ENCODE assay signal across 16 cellular contexts in genomic region chr10:12711344-12711708, GRCh38.
A peak's percentile ranks its signal among the peaks of the same experiment; 100 is the strongest.
DNase-seq lines count a peak whose midpoint lies in the region; ATAC-seq and TF ChIP-seq lines count a peak whose summit lies in the region.
"Had no signal": no experiment of that assay in that cellular context is flagged by ENCODE, and none has a peak within 500 bp of the region (broad histone marks: within the 10 kb centered on the region; RNA-seq: fewer than 3 reads in every experiment).

No MANE protein-coding gene starts in this region.

- H3K9me2 ChIP-seq in SK-N-SH: no peaks in the 10 kb centered on the region

- no peaks in the 10 kb centered on the region for H3K36me3 Mint-ChIP-seq in Caco-2 (ENCODE audit: insufficient read depth, unreplicated experiment)
- H3K36me3 Mint-ChIP-seq in activated T-helper 1 cell treated with anti-CD3 and anti-CD28 coated beads, Interleukin-12 subunit alpha, Interleukin-12 subunit beta, Interleukin-2, Interleukin-4 antibody, amounts not matched to agents 30 ng/mL and 10 ng/mL and 1 ng/mL, durations not matched to agents 14 hours and 24 hours and 36 hours (ENCODE audit: low read depth): no peaks in the 10 kb centered on the region
- no peaks in the 10 kb centered on the region for H3K36me3 Mint-ChIP-seq in natural killer cell treated with Interleukin-12 subunit alpha and Interleukin-12 subunit beta and Interleukin-15 and Interleukin-18, amount 100 ng/mL, for 72 hours
- H3K36me3 Mint-ChIP-seq: CD4-positive, CD25-positive, alpha-beta regulatory T cell; immature natural killer cell had no signal

- peak overlapping the region in 1 of 2 experiments; percentile 18; a peak in 1 of 4 replicates for H3K4me3 ChIP-seq in SK-N-SH (ENCODE audit: low read depth in 2 of 2, low read length in 1 of 2)
- no peak overlapping the region for H3K4me3 ChIP-seq in Caco-2 (ENCODE audit: low read depth, low read length)
- no peak overlapping the region for H3K4me3 ChIP-seq in mesendoderm (ENCODE audit: low read length)
- H3K4me3 ChIP-seq: heart left ventricle, SJSA1, thoracic aorta had no signal

- no peaks in the 10 kb centered on the region for H3K79me1 ChIP-seq in mesendoderm (ENCODE audit: low read length)

- DNase-seq in SK-N-SH (no peak), Caco-2 (no peak), mesendoderm (no peak)
- no peak for DNase-seq in activated T-helper 1 cell treated with anti-CD3 and anti-CD28 coated beads, Interleukin-12 subunit alpha, Interleukin-12 subunit beta, Interleukin-2, Interleukin-4 antibody, amounts not matched to agents 30 ng/mL and 10 ng/mL and 1 ng/mL, durations not matched to agents 14 hours and 24 hours and 36 hours (ENCODE audit: low spot score)
- no peak for DNase-seq in natural killer cell treated with Interleukin-12 subunit alpha and Interleukin-12 subunit beta and Interleukin-15 and Interleukin-18, amount 100 ng/mL, for 72 hours (ENCODE audit: low spot score)
- DNase-seq: activated gamma-delta T cell had no signal

- no peaks in the 10 kb centered on the region for H3K79me2 ChIP-seq in SK-N-SH (ENCODE audit: insufficient read depth)
- H3K79me2 ChIP-seq in mesendoderm (ENCODE audit: control insufficient read depth, insufficient read depth, low read length): no peaks in the 10 kb centered on the region
- H3K79me2 ChIP-seq: parathyroid adenoma had no signal

- no peak overlapping the region for H2BK15ac ChIP-seq in mesendoderm (replicated peaks; ENCODE audit: low read depth)

- H4K8ac ChIP-seq in mesendoderm (ENCODE audit: low read depth, low read length): no peak overlapping the region

- H3K4me1 ChIP-seq in SK-N-SH (ENCODE audit: control insufficient read depth in 1 of 2, insufficient read depth in 2 of 2, low read depth in 1 of 2, low read length in 1 of 2): peaks cover 15 to 43% of the 10 kb centered on the region in 2 experiments
- H3K4me1 ChIP-seq in Caco-2: peaks cover 26% of the 10 kb centered on the region
- no peaks in the 10 kb centered on the region for H3K4me1 ChIP-seq in mesendoderm (ENCODE audit: control insufficient read depth, low read depth, low read length)
- H3K4me1 ChIP-seq: parathyroid adenoma had no signal

- H3K4me2 ChIP-seq in SK-N-SH: peak overlapping the region; percentile 7; the same call in 1 of the 2 replicates
- H3K4me2 ChIP-seq in mesendoderm (ENCODE audit: low read length): no peak overlapping the region

- H3K9me3 ChIP-seq in SK-N-SH: no peaks in the 10 kb centered on the region
- no peaks in the 10 kb centered on the region for H3K9me3 ChIP-seq in Caco-2
- H3K9me3 ChIP-seq: heart left ventricle, SJSA1, thoracic aorta had no signal

- BruUV-seq in Caco-2 (replicated peaks; lab: Mats Ljungman, UMichigan): no TSS peak

- peaks cover 34% of the 10 kb centered on the region for H3K4me1 Mint-ChIP-seq in Caco-2 (ENCODE audit: low read depth, unreplicated experiment)
- H3K4me1 Mint-ChIP-seq in activated T-helper 1 cell treated with anti-CD3 and anti-CD28 coated beads, Interleukin-12 subunit alpha, Interleukin-12 subunit beta, Interleukin-2, Interleukin-4 antibody, amounts not matched to agents 30 ng/mL and 10 ng/mL and 1 ng/mL, durations not matched to agents 14 hours and 24 hours and 36 hours (ENCODE audit: low read depth): peaks cover 65% of the 10 kb centered on the region
- H3K4me1 Mint-ChIP-seq in natural killer cell treated with Interleukin-12 subunit alpha and Interleukin-12 subunit beta and Interleukin-15 and Interleukin-18, amount 100 ng/mL, for 72 hours (ENCODE audit: low read depth in 2 of 2): peaks cover 46 to 51% of the 10 kb centered on the region in 2 donors

- peaks cover 34% of the 10 kb centered on the region for H3F3A ChIP-seq in SK-N-SH (replicated peaks; ENCODE audit: insufficient read depth)

- no peaks in the 10 kb centered on the region for H3K9me3 Mint-ChIP-seq in Caco-2 (ENCODE audit: unreplicated experiment)
- H3K9me3 Mint-ChIP-seq in activated T-helper 1 cell treated with anti-CD3 and anti-CD28 coated beads, Interleukin-12 subunit alpha, Interleukin-12 subunit beta, Interleukin-2, Interleukin-4 antibody, amounts not matched to agents 30 ng/mL and 10 ng/mL and 1 ng/mL, durations not matched to agents 14 hours and 24 hours and 36 hours: no peaks in the 10 kb centered on the region
- H3K9me3 Mint-ChIP-seq in natural killer cell treated with Interleukin-12 subunit alpha and Interleukin-12 subunit beta and Interleukin-15 and Interleukin-18, amount 100 ng/mL, for 72 hours: no peaks in the 10 kb centered on the region
- H3K9me3 Mint-ChIP-seq: CD4-positive, CD25-positive, alpha-beta regulatory T cell; effector memory CD8-positive, alpha-beta T cell; immature natural killer cell had no signal

- H2AFZ ChIP-seq in SK-N-SH (ENCODE audit: low read depth): no peak overlapping the region; the same call in 1 of the 2 replicates
- H2AFZ ChIP-seq: parathyroid adenoma had no signal

- TF ChIP-seq EP300 in SK-N-SH (IDR thresholded peaks at IDR 0.05; ENCODE audit: borderline replicate concordance in 1 of 2, low read depth in 1 of 2, low read length in 1 of 2): no peak

- CTCF ChIA-PET in SK-N-SH (lab: Yijun Ruan, JAX) (interaction anchor here (0.7 to 9.8 kb wide), 36 partner anchors 8 to 495 kb away, joined by 3 to 111 read pairs (median 4); partner anchors contain the start of gene OPTN), Caco-2 (lab: Charles Lee) (interaction anchor here (0.9 to 1.1 kb wide), 3 partner anchors 12 to 447 kb away, joined by 3 to 4 read pairs (median 3); no protein-coding TSS in a partner anchor)

- no peak for ATAC-seq in SK-N-SH treated with all-trans-retinoic acid at 6 μM for 48 hours
- no peak for ATAC-seq in natural killer cell treated with Interleukin-12 subunit alpha and Interleukin-12 subunit beta and Interleukin-15 and Interleukin-18, amount 100 ng/mL, for 72 hours
- ATAC-seq in HG02885 (IDR thresholded peaks at IDR 0.05; ENCODE audit: poor library complexity, unreplicated experiment): no peak
- ATAC-seq in GM21528 (IDR thresholded peaks at IDR 0.05; ENCODE audit: low FRiP score, unreplicated experiment): no peak

- H3K27ac Mint-ChIP-seq in Caco-2 (ENCODE audit: unreplicated experiment): peak overlapping the region; percentile 91
- H3K27ac Mint-ChIP-seq in activated T-helper 1 cell treated with anti-CD3 and anti-CD28 coated beads, Interleukin-12 subunit alpha, Interleukin-12 subunit beta, Interleukin-2, Interleukin-4 antibody, amounts not matched to agents 30 ng/mL and 10 ng/mL and 1 ng/mL, durations not matched to agents 14 hours and 24 hours and 36 hours: peak overlapping the region; percentile 76
- peak overlapping the region; percentile 75 to 90 for H3K27ac Mint-ChIP-seq in natural killer cell treated with Interleukin-12 subunit alpha and Interleukin-12 subunit beta and Interleukin-15 and Interleukin-18, amount 100 ng/mL, for 72 hours
- H3K27ac Mint-ChIP-seq: effector memory CD8-positive, alpha-beta T cell; immature natural killer cell had no signal

- H3K23ac ChIP-seq in mesendoderm (ENCODE audit: low read length): no peak overlapping the region

- no peak overlapping the region for H2BK120ac ChIP-seq in mesendoderm (ENCODE audit: low read depth, low read length)

- POLR2A ChIA-PET in SK-N-SH (lab: Yijun Ruan, JAX) (no interaction called here), Caco-2 (lab: Charles Lee) (interaction anchor here (0.5 kb wide), 1 partner anchor 479 kb away, joined by 4 read pairs; no protein-coding TSS in a partner anchor)

- H3K9ac ChIP-seq in SK-N-SH: no peak overlapping the region
- H3K9ac ChIP-seq in mesendoderm (ENCODE audit: low read length): no peak overlapping the region
- H3K9ac ChIP-seq: parathyroid adenoma had no signal

- intact Hi-C loops in Caco-2 (cut with micrococcal nuclease; ENCODE audit: unreplicated experiment): loop anchor here (1.0 to 5.0 kb wide), 4 partner anchors 55 to 499 kb away; no protein-coding TSS in a partner anchor
- intact Hi-C loops in activated T-helper 1 cell treated with anti-CD3 and anti-CD28 coated beads, Interleukin-12 subunit alpha, Interleukin-12 subunit beta, Interleukin-2, Interleukin-4 antibody, amounts not matched to agents 30 ng/mL and 10 ng/mL and 1 ng/mL, durations not matched to agents 14 hours and 24 hours and 36 hours (cut with micrococcal nuclease): loop anchor here (1.0 to 10.0 kb wide), 17 partner anchors 9 to 647 kb away; partner anchors contain the start of genes CAMK1D, DHTKD1 and NUDT5

- H3K56ac ChIP-seq in mesendoderm (ENCODE audit: low read length): no peak overlapping the region

- no peak overlapping the region for H2AK5ac ChIP-seq in mesendoderm (ENCODE audit: low read length)

- no peak overlapping the region for H4K5ac ChIP-seq in mesendoderm (ENCODE audit: low read length)

- 65% methylated on average over 6 of the region's 6 CpGs for WGBS in SK-N-SH (ENCODE audit: low lambda C conversion rate)
- WGBS in mesendoderm (ENCODE audit: extremely low coverage, insufficient coverage, low lambda C conversion rate): no CpG with 5 or more reads among the region's 6 CpGs

- H3K36me3 ChIP-seq in SK-N-SH (replicated peaks in 1 of 2; ENCODE audit: control insufficient read depth in 1 of 2, insufficient read depth in 2 of 2, low read length in 1 of 2) (no peaks in the 10 kb centered on the region), Caco-2 (ENCODE audit: control insufficient read depth, insufficient read depth, low read length) (no peaks in the 10 kb centered on the region), mesendoderm (ENCODE audit: control insufficient read depth, insufficient read depth, low read length) (no peaks in the 10 kb centered on the region)
- H3K36me3 ChIP-seq: heart left ventricle, SJSA1, thoracic aorta had no signal

- no peaks in the 10 kb centered on the region for H4K20me1 ChIP-seq in SK-N-SH (ENCODE audit: insufficient read depth)

- H3K4ac ChIP-seq in mesendoderm (ENCODE audit: low read depth, low read length): no peak overlapping the region

- TF ChIP-seq CTCF in SK-N-SH (IDR thresholded peaks at IDR 0.05): no peak
- TF ChIP-seq CTCF in Caco-2 (IDR thresholded peaks at IDR 0.05; ENCODE audit: insufficient read depth in 1 of 2, low read depth in 1 of 2, low read length in 1 of 2, severe bottlenecking in 1 of 2, unreplicated experiment in 1 of 2): no peak

- TF ChIP-seq RAD21 in SK-N-SH (IDR thresholded peaks at IDR 0.05; ENCODE audit: low read length): no peak

- H3K18ac ChIP-seq in mesendoderm (ENCODE audit: low read length): no peak overlapping the region

- H3K4me3 Mint-ChIP-seq in Caco-2 (ENCODE audit: unreplicated experiment): peak overlapping the region; percentile 17
- H3K4me3 Mint-ChIP-seq in activated T-helper 1 cell treated with anti-CD3 and anti-CD28 coated beads, Interleukin-12 subunit alpha, Interleukin-12 subunit beta, Interleukin-2, Interleukin-4 antibody, amounts not matched to agents 30 ng/mL and 10 ng/mL and 1 ng/mL, durations not matched to agents 14 hours and 24 hours and 36 hours: no peak overlapping the region
- H3K4me3 Mint-ChIP-seq in natural killer cell treated with Interleukin-12 subunit alpha and Interleukin-12 subunit beta and Interleukin-15 and Interleukin-18, amount 100 ng/mL, for 72 hours: peak overlapping the region; percentile 61
- H3K4me3 Mint-ChIP-seq: CD4-positive, CD25-positive, alpha-beta regulatory T cell; effector memory CD8-positive, alpha-beta T cell; immature natural killer cell had no signal

- H3K27ac ChIP-seq in SK-N-SH (ENCODE audit: low read depth in 2 of 2, low read length in 1 of 2): no peak overlapping the region
- no peak overlapping the region for H3K27ac ChIP-seq in mesendoderm (ENCODE audit: low read depth, low read length)
- H3K27ac ChIP-seq: parathyroid adenoma had no signal

- H3K27me3 ChIP-seq in SK-N-SH (ENCODE audit: insufficient read depth) (no peaks in the 10 kb centered on the region), Caco-2 (replicated peaks; ENCODE audit: control insufficient read depth, insufficient read depth, low read length) (no peaks in the 10 kb centered on the region), mesendoderm (ENCODE audit: insufficient read depth, low read length, poor library complexity) (no peaks in the 10 kb centered on the region)
- H3K27me3 ChIP-seq: heart left ventricle, SJSA1 had no signal

- H3K27me3 Mint-ChIP-seq in Caco-2 (ENCODE audit: insufficient read depth, unreplicated experiment): no peaks in the 10 kb centered on the region
- H3K27me3 Mint-ChIP-seq in activated T-helper 1 cell treated with anti-CD3 and anti-CD28 coated beads, Interleukin-12 subunit alpha, Interleukin-12 subunit beta, Interleukin-2, Interleukin-4 antibody, amounts not matched to agents 30 ng/mL and 10 ng/mL and 1 ng/mL, durations not matched to agents 14 hours and 24 hours and 36 hours (ENCODE audit: insufficient read depth): no peaks in the 10 kb centered on the region
- H3K27me3 Mint-ChIP-seq in natural killer cell treated with Interleukin-12 subunit alpha and Interleukin-12 subunit beta and Interleukin-15 and Interleukin-18, amount 100 ng/mL, for 72 hours: no peaks in the 10 kb centered on the region
- H3K27me3 Mint-ChIP-seq: CD4-positive, CD25-positive, alpha-beta regulatory T cell; effector memory CD8-positive, alpha-beta T cell had no signal

- no peak overlapping the region for H2BK5ac ChIP-seq in mesendoderm (ENCODE audit: low read length)
